28 cellular contexts compared by ENCODE assay signal in genomic region chr5:158393457-158393856, GRCh38.
"Had no signal": no experiment of that assay in that cellular context is flagged by ENCODE, and none has a peak within 500 bp of the region (broad histone marks: within the 10 kb centered on the region; RNA-seq: fewer than 3 reads in every experiment).

No MANE protein-coding gene starts in this region.

- H2AFZ ChIP-seq: hepatocyte, neural progenitor cell, parathyroid adenoma had no signal

- DNase-seq: islet precursor cell; left ventricle myocardium superior; lower lobe of right lung; mammary epithelial cell; mesenchymal stem cell; naive B cell; natural killer cell; nephron progenitor cell; occipital lobe; psoas muscle; stimulated activated CD4-positive, alpha-beta T cell treated with anti-CD3 and anti-CD28 coated beads, Interleukin-12 subunit alpha, Interleukin-12 subunit beta, amount 100 ng/mL, for 4 hours; stimulated activated CD4-positive, alpha-beta T cell treated with anti-CD3 and anti-CD28 coated beads, Interleukin-15, amount 100 ng/mL, for 24 hours; stimulated activated CD4-positive, alpha-beta T cell treated with anti-CD3 and anti-CD28 coated beads, Interleukin-2, amount 100 ng/mL, for 24 hours; stimulated activated CD4-positive, alpha-beta T cell treated with anti-CD3 and anti-CD28 coated beads, Interleukin-4, amount 100 ng/mL, for 1 hour; stimulated activated naive B cell treated with anti-CD40 and anti-IgM and Interleukin-4, amounts not matched to agents 10 μg/mL and 1 μg/mL and 100 μg/mL, for 72 hours; stimulated activated naive CD8-positive, alpha-beta T cell treated with anti-CD3 and anti-CD28 coated beads, Interleukin-15, Interleukin-2, amounts not matched to agents 100 U/mL and 50 U/mL, for 24 hours; stomach; testis; thyroid gland; transverse colon; upper lobe of left lung had no signal

- ATAC-seq: left ventricle myocardium superior; lower lobe of right lung; natural killer cell; psoas muscle; sciatic nerve; stimulated activated naive B cell treated with anti-CD40 and anti-IgM and Interleukin-4, amounts not matched to agents 10 μg/mL and 1 μg/mL and 100 μg/mL, for 72 hours; stimulated activated naive CD8-positive, alpha-beta T cell treated with anti-CD3 and anti-CD28 coated beads, Interleukin-15, Interleukin-2, amounts not matched to agents 100 U/mL and 50 U/mL, for 24 hours had no signal

- H3K36me3 ChIP-seq: lower lobe of right lung, neural progenitor cell, neutrophil, right atrium auricular region, stomach, thyroid gland, transverse colon, upper lobe of left lung had no signal

- H3K79me2 ChIP-seq: hepatocyte, parathyroid adenoma had no signal

- H3K27ac ChIP-seq: hepatocyte, lower lobe of right lung, neural progenitor cell, neutrophil, parathyroid adenoma, psoas muscle, right atrium auricular region, skin epidermis, stomach, testis, thyroid gland, transverse colon, upper lobe of left lung had no signal

- H3K27me3 ChIP-seq: hepatocyte, neural progenitor cell, neutrophil, right atrium auricular region, stomach, testis, thyroid gland, transverse colon, upper lobe of left lung had no signal

- H3K4me2 ChIP-seq: hepatocyte, neural progenitor cell had no signal

- H3K4me1 ChIP-seq: lower lobe of right lung, parathyroid adenoma, psoas muscle, right atrium auricular region, testis, thyroid gland, transverse colon, upper lobe of left lung had no signal

- H3K9ac ChIP-seq: neural progenitor cell, parathyroid adenoma had no signal

- H3K4me3 ChIP-seq: hepatocyte, lower lobe of right lung, neural progenitor cell, psoas muscle, right atrium auricular region, skin epidermis, stomach, testis, thyroid gland, transverse colon, upper lobe of left lung had no signal

- H3K9me3 ChIP-seq: lower lobe of right lung, neutrophil, psoas muscle, right atrium auricular region, stomach, testis, thyroid gland, transverse colon, upper lobe of left lung had no signal
